Comparison of ENCODE assay signal across 23 cellular contexts in genomic region chr3:183958775-183959174, GRCh38. TPM values are rescaled to one million over a fixed set of nuclear protein-coding genes. Genes with fewer than 3 reads are reported as not detected.
A peak's percentile ranks its signal among the peaks of the same experiment; 100 is the strongest.
DNase-seq lines count a peak whose midpoint lies in the region; ATAC-seq and TF ChIP-seq lines count a peak whose summit lies in the region.
"Had no signal": no experiment of that assay in that cellular context is flagged by ENCODE, and none has a peak within 500 bp of the region (broad histone marks: within the 10 kb centered on the region; RNA-seq: fewer than 3 reads in every experiment).

No MANE protein-coding gene starts in this region.

- H3K4me1 Mint-ChIP-seq in Caco-2 (ENCODE audit: low read depth, unreplicated experiment) (peaks cover 8% of the 10 kb centered on the region), progenitor cell of endocrine pancreas (ENCODE audit: low read depth) (no peaks in the 10 kb centered on the region)
- H3K4me1 Mint-ChIP-seq: activated B cell treated with CpG ODN at 0.5 μM for 24 hours; CD4-positive, CD25-positive, alpha-beta regulatory T cell; natural killer cell had no signal

- DNase-seq in Caco-2 (no peak), PC-3 (no peak), epithelial cell of esophagus (ENCODE audit: low read depth) (peak; percentile 94), progenitor cell of endocrine pancreas (ENCODE audit: low spot score, unreplicated experiment) (no peak), GM10266 (ENCODE audit: extremely low spot score) (no peak), DMS114 treated with DMSO at 0.1 percent for 48 hours (lab: John Stamatoyannopoulos, UW; ENCODE audit: unreplicated experiment) (no peak)
- DNase-seq in stimulated activated CD4-positive, alpha-beta T cell treated with anti-CD3 and anti-CD28 coated beads, Interleukin-4, amount 100 ng/mL, for 1 hour, result no peak
- DNase-seq: activated B cell treated with CpG ODN at 0.5 μM for 24 hours; activated CD4-positive, alpha-beta T cell treated with anti-CD3 and anti-CD28 coated beads, Interleukin-2, amount 50 U/mL, for 4 hours; activated CD8-positive, alpha-beta memory T cell treated with anti-CD3 and anti-CD28 coated beads, Interleukin-2, amount 50 U/mL, for 48 hours; CD4-positive, CD25-positive, alpha-beta regulatory T cell; GF-D8; mesenchymal stem cell; MM.1S; natural killer cell; NCI-H1436; NCI-H510A; RPMI8226; stimulated activated CD4-positive, alpha-beta T cell treated with anti-CD3 and anti-CD28 coated beads, Interleukin-12 subunit alpha, Interleukin-12 subunit beta, amount 100 ng/mL, for 4 hours; substantia nigra had no signal

- H3K4me2 ChIP-seq in PC-3 (ENCODE audit: low read length), result peak overlapping the region; percentile 47

- no peaks in the 10 kb centered on the region for H3K79me2 ChIP-seq in PC-3 (ENCODE audit: low read length)

- CTCF ChIA-PET in Caco-2 (lab: Charles Lee) (no interaction called here), PC-3 (lab: Charles Lee) (no interaction called here)

- H3K4me3 Mint-ChIP-seq in Caco-2 (ENCODE audit: unreplicated experiment), result no peak overlapping the region
- H3K4me3 Mint-ChIP-seq in progenitor cell of endocrine pancreas (ENCODE audit: low read depth), result no peak overlapping the region
- H3K4me3 Mint-ChIP-seq: activated B cell treated with CpG ODN at 0.5 μM for 24 hours; CD4-positive, CD25-positive, alpha-beta regulatory T cell; natural killer cell had no signal

- BruUV-seq in Caco-2 (replicated peaks; lab: Mats Ljungman, UMichigan) (no TSS peak), PC-3 (replicated peaks; lab: Mats Ljungman, UMichigan) (no TSS peak)

- H3K36me3 Mint-ChIP-seq in Caco-2 (ENCODE audit: insufficient read depth, unreplicated experiment) (peaks cover 27% of the 10 kb centered on the region), progenitor cell of endocrine pancreas (ENCODE audit: insufficient read depth) (peaks cover 28% of the 10 kb centered on the region)
- H3K36me3 Mint-ChIP-seq: natural killer cell had no signal

- H3K4me1 ChIP-seq in Caco-2 (no peaks in the 10 kb centered on the region), PC-3 (ENCODE audit: insufficient read depth, low read length) (peaks cover 24% of the 10 kb centered on the region)
- H3K4me1 ChIP-seq: right atrium auricular region had no signal

- H2AFZ ChIP-seq in PC-3 (ENCODE audit: low read length), result no peak overlapping the region

- TF ChIP-seq CTCF in Caco-2 (IDR thresholded peaks at IDR 0.05; ENCODE audit: insufficient read depth in 1 of 2, low read depth in 1 of 2, low read length in 1 of 2, severe bottlenecking in 1 of 2, unreplicated experiment in 1 of 2) (no peak), PC-3 (conservative IDR thresholded peaks at IDR 0.05; ENCODE audit: low read depth, low read length) (no peak), epithelial cell of esophagus (IDR thresholded peaks at IDR 0.05; ENCODE audit: insufficient read depth, low read depth, low read length, missing control alignments) (no peak), progenitor cell of endocrine pancreas (IDR thresholded peaks at IDR 0.05; ENCODE audit: unreplicated experiment) (no peak), GM10266 (IDR thresholded peaks at IDR 0.05; ENCODE audit: control insufficient read depth, insufficient read depth, low read depth, missing control alignments) (no peak)

- intact Hi-C loops in Caco-2 (cut with micrococcal nuclease; ENCODE audit: unreplicated experiment) (no loop called here), PC-3 (cut with micrococcal nuclease) (loop anchor here (1.0 kb wide), 3 partner anchors 33 to 63 kb away; no protein-coding TSS in a partner anchor)

- no peaks in the 10 kb centered on the region for H3K9me2 ChIP-seq in PC-3 (replicated peaks; ENCODE audit: low read length)

- H3K9me3 Mint-ChIP-seq in Caco-2 (ENCODE audit: unreplicated experiment) (no peaks in the 10 kb centered on the region), progenitor cell of endocrine pancreas (ENCODE audit: low read depth) (no peaks in the 10 kb centered on the region)
- H3K9me3 Mint-ChIP-seq: activated B cell treated with CpG ODN at 0.5 μM for 24 hours, natural killer cell had no signal

- H3F3A ChIP-seq in PC-3 (ENCODE audit: low read length, unreplicated experiment), result no peaks in the 10 kb centered on the region

- H3K9ac ChIP-seq in PC-3 (ENCODE audit: low read length), result peak overlapping the region; percentile 67

- peak overlapping the region; percentile 93 for H3K27ac ChIP-seq in PC-3 (ENCODE audit: low read length)
- H3K27ac ChIP-seq: right atrium auricular region had no signal

- H3K36me3 ChIP-seq in Caco-2 (ENCODE audit: control insufficient read depth, insufficient read depth, low read length) (no peaks in the 10 kb centered on the region), PC-3 (ENCODE audit: low read depth, low read length) (peaks cover 18% of the 10 kb centered on the region)

- H3K4me3 ChIP-seq in Caco-2 (ENCODE audit: low read depth, low read length) (no peak overlapping the region), PC-3 (ENCODE audit: low read length) (0 out of 2 replicates have a peak overlapping the region, but pooled peaks have one; percentile 1), epithelial cell of esophagus (ENCODE audit: low read length) (no peak overlapping the region)
- H3K4me3 ChIP-seq: HAP-1, right atrium auricular region had no signal

- H4K20me1 ChIP-seq in PC-3 (ENCODE audit: low read length), result no peaks in the 10 kb centered on the region

- peak; percentile 13 for ATAC-seq in PC-3
- ATAC-seq: natural killer cell, SK-N-SH treated with all-trans-retinoic acid at 6 μM for 48 hours had no signal

- H3K27me3 Mint-ChIP-seq in Caco-2 (ENCODE audit: insufficient read depth, unreplicated experiment) (no peaks in the 10 kb centered on the region), progenitor cell of endocrine pancreas (no peaks in the 10 kb centered on the region)
- H3K27me3 Mint-ChIP-seq: activated B cell treated with CpG ODN at 0.5 μM for 24 hours; CD4-positive, CD25-positive, alpha-beta regulatory T cell had no signal

- H3K27me3 ChIP-seq in Caco-2 (replicated peaks; ENCODE audit: control insufficient read depth, insufficient read depth, low read length), result no peaks in the 10 kb centered on the region
- H3K27me3 ChIP-seq in PC-3 (ENCODE audit: low read length), result no peaks in the 10 kb centered on the region
- H3K27me3 ChIP-seq: right atrium auricular region had no signal

- H3K27ac Mint-ChIP-seq in Caco-2 (ENCODE audit: unreplicated experiment) (peak overlapping the region; percentile 63), progenitor cell of endocrine pancreas (peak overlapping the region; percentile 85)
- H3K27ac Mint-ChIP-seq: activated B cell treated with CpG ODN at 0.5 μM for 24 hours, natural killer cell had no signal

- H3K9me3 ChIP-seq in Caco-2, result no peaks in the 10 kb centered on the region
- no peaks in the 10 kb centered on the region for H3K9me3 ChIP-seq in PC-3 (ENCODE audit: low read length)
- H3K9me3 ChIP-seq: HAP-1, right atrium auricular region had no signal

- POLR2A ChIA-PET in Caco-2 (lab: Charles Lee) (no interaction called here), PC-3 (lab: Charles Lee; ENCODE audit: unreplicated experiment) (interaction anchor here (0.6 kb wide), 1 partner anchor 771 kb away, joined by 6 read pairs; no protein-coding TSS in a partner anchor)

RNA-seq across cellular contexts. Expression of gene ABCC5, which starts 58.9 kb away (rescaled TPM):
- total RNA-seq in Caco-2 (2022), result 21.3 and 22.4 TPM in 2 replicates
- total RNA-seq in PC-3 (2014; rRNA removed), result 16.1 and 24.9 TPM in 2 replicates
- 109 and 111 TPM in 2 replicates for total RNA-seq in progenitor cell of endocrine pancreas
